21 cellular contexts compared by ENCODE assay signal in genomic region chr20:41533537-41534136, GRCh38.
DNase-seq lines count a peak whose midpoint lies in the region; ATAC-seq and TF ChIP-seq lines count a peak whose summit lies in the region.
"Had no signal": no experiment of that assay in that cellular context is flagged by ENCODE, and none has a peak within 500 bp of the region (broad histone marks: within the 10 kb centered on the region; RNA-seq: fewer than 3 reads in every experiment).

No MANE protein-coding gene starts in this region.

- no peak for ATAC-seq in WTC11
- ATAC-seq: CD8-positive, alpha-beta T cell; stimulated activated naive CD8-positive, alpha-beta T cell treated with anti-CD3 and anti-CD28 coated beads, Interleukin-15, Interleukin-2, amounts not matched to agents 100 U/mL and 50 U/mL, for 24 hours had no signal

- POLR2A ChIA-PET in WTC11 (lab: Charles Lee), result no interaction called here
- POLR2A ChIA-PET in activated CD4-positive, alpha-beta memory T cell treated with anti-CD3 and anti-CD28 coated beads for 36 hours (lab: Charles Lee), result no interaction called here

- no peak overlapping the region for H3K4me3 Mint-ChIP-seq in WTC11
- H3K4me3 Mint-ChIP-seq in activated CD4-positive, alpha-beta memory T cell treated with anti-CD3 and anti-CD28 coated beads for 36 hours, result no peak overlapping the region
- H3K4me3 Mint-ChIP-seq: activated CD4-positive, alpha-beta memory T cell treated with anti-CD3 and anti-CD28 coated beads, Interleukin-2, amount 10 ng/mL, durations not matched to agents 7 days and 5 days; CD8-positive, alpha-beta T cell had no signal

- H3K27ac ChIP-seq in suprapubic skin, result no peak overlapping the region
- H3K27ac ChIP-seq: transverse colon had no signal

- H3K4me1 Mint-ChIP-seq in WTC11, result no peaks in the 10 kb centered on the region
- peaks cover 8% of the 10 kb centered on the region for H3K4me1 Mint-ChIP-seq in activated CD4-positive, alpha-beta memory T cell treated with anti-CD3 and anti-CD28 coated beads for 36 hours (ENCODE audit: low read depth)
- H3K4me1 Mint-ChIP-seq: activated CD4-positive, alpha-beta memory T cell treated with anti-CD3 and anti-CD28 coated beads, Interleukin-2, amount 10 ng/mL, durations not matched to agents 7 days and 5 days had no signal

- intact Hi-C loops in activated CD4-positive, alpha-beta memory T cell treated with anti-CD3 and anti-CD28 coated beads for 36 hours (cut with micrococcal nuclease), result no loop called here

- TF ChIP-seq POLR2A in suprapubic skin (IDR thresholded peaks at IDR 0.05), result no peak

- H3K36me3 ChIP-seq in suprapubic skin, result peaks cover 30% of the 10 kb centered on the region
- H3K36me3 ChIP-seq: transverse colon had no signal

- TF ChIP-seq CTCF in WTC11 (IDR thresholded peaks at IDR 0.05) (no peak), suprapubic skin (IDR thresholded peaks at IDR 0.05) (no peak)

- peak; percentile 73 for DNase-seq in DMS153 treated with DMSO at 0.1 percent for 48 hours (lab: John Stamatoyannopoulos, UW; ENCODE audit: unreplicated experiment)
- DNase-seq in NCI-H146 (lab: John Stamatoyannopoulos, UW), result peak; percentile 65
- peak; percentile 3 to 10 for DNase-seq in SHP77 (lab: John Stamatoyannopoulos, UW)
- peak; percentile 26 for DNase-seq in mucosa of gallbladder (ENCODE audit: low spot score)
- DNase-seq in SW480 (ENCODE audit: low spot score), result no peak
- no peak for DNase-seq in WTC11 (ENCODE audit: low spot score)
- DNase-seq in activated CD4-positive, alpha-beta memory T cell treated with anti-CD3 and anti-CD28 coated beads for 36 hours, result no peak
- DNase-seq in suprapubic skin (ENCODE audit: low spot score in 2 of 2), result no peak
- DNase-seq: activated CD4-positive, alpha-beta memory T cell treated with anti-CD3 and anti-CD28 coated beads, Interleukin-2, amount 10 ng/mL, durations not matched to agents 7 days and 5 days; activated gamma-delta T cell; activated T-cell treated with anti-CD3 and anti-CD28 coated beads for 4 hours; CD8-positive, alpha-beta T cell; kidney; NCI-H1436; NCI-H226; occipital lobe; RPMI8226; stimulated activated CD4-positive, alpha-beta T cell treated with anti-CD3 and anti-CD28 coated beads, Interleukin-4, amount 100 ng/mL, for 4 hours; stimulated activated naive CD8-positive, alpha-beta T cell treated with anti-CD3 and anti-CD28 coated beads, Interleukin-15, Interleukin-2, amounts not matched to agents 100 U/mL and 50 U/mL, for 24 hours; T-helper 9 cell; transverse colon had no signal

- H3K9me3 ChIP-seq in suprapubic skin, result no peaks in the 10 kb centered on the region
- H3K9me3 ChIP-seq: transverse colon had no signal

- H3K9me3 Mint-ChIP-seq in WTC11, result peaks cover 7% of the 10 kb centered on the region
- H3K9me3 Mint-ChIP-seq in activated CD4-positive, alpha-beta memory T cell treated with anti-CD3 and anti-CD28 coated beads for 36 hours, result peaks cover 8% of the 10 kb centered on the region
- H3K9me3 Mint-ChIP-seq: activated CD4-positive, alpha-beta memory T cell treated with anti-CD3 and anti-CD28 coated beads, Interleukin-2, amount 10 ng/mL, durations not matched to agents 7 days and 5 days had no signal

- no peaks in the 10 kb centered on the region for H3K27me3 Mint-ChIP-seq in WTC11 (ENCODE audit: low read depth)
- H3K27me3 Mint-ChIP-seq in activated CD4-positive, alpha-beta memory T cell treated with anti-CD3 and anti-CD28 coated beads for 36 hours, result no peaks in the 10 kb centered on the region
- H3K27me3 Mint-ChIP-seq: activated CD4-positive, alpha-beta memory T cell treated with anti-CD3 and anti-CD28 coated beads, Interleukin-2, amount 10 ng/mL, durations not matched to agents 7 days and 5 days had no signal

- CTCF ChIA-PET in WTC11 (lab: Charles Lee), result interaction anchor here (1.2 kb wide), 1 partner anchor 10 kb away, joined by 3 read pairs; no protein-coding TSS in a partner anchor
- CTCF ChIA-PET in activated CD4-positive, alpha-beta memory T cell treated with anti-CD3 and anti-CD28 coated beads for 36 hours (lab: Charles Lee), result no interaction called here

- no peaks in the 10 kb centered on the region for H3K4me1 ChIP-seq in suprapubic skin

- H3K27ac Mint-ChIP-seq in WTC11, result no peak overlapping the region; the same call in 1 of the 2 replicates
- no peak overlapping the region for H3K27ac Mint-ChIP-seq in activated CD4-positive, alpha-beta memory T cell treated with anti-CD3 and anti-CD28 coated beads for 36 hours
- H3K27ac Mint-ChIP-seq: activated CD4-positive, alpha-beta memory T cell treated with anti-CD3 and anti-CD28 coated beads, Interleukin-2, amount 10 ng/mL, durations not matched to agents 7 days and 5 days; CD8-positive, alpha-beta T cell had no signal

- H3K36me3 Mint-ChIP-seq in WTC11, result peaks cover 23% of the 10 kb centered on the region
- H3K36me3 Mint-ChIP-seq in activated CD4-positive, alpha-beta memory T cell treated with anti-CD3 and anti-CD28 coated beads for 36 hours, result peaks cover 23% of the 10 kb centered on the region

- no peaks in the 10 kb centered on the region for H3K27me3 ChIP-seq in suprapubic skin
- H3K27me3 ChIP-seq: transverse colon had no signal

- 77% methylated on average over 2 of the region's 2 CpGs for WGBS in suprapubic skin

- TF ChIP-seq EP300 in suprapubic skin (IDR thresholded peaks at IDR 0.05), result no peak

- no peak overlapping the region for H3K4me3 ChIP-seq in suprapubic skin
- H3K4me3 ChIP-seq: transverse colon had no signal

TF ChIP-seq in WTC11, 78 proteins besides CTCF, POLR2A, EP300 and RAD21:
- TF ChIP-seq OVOL2 (CRISPR knock-in tag; IDR thresholded peaks at IDR 0.05; ENCODE audit: borderline replicate concordance) (no peak), PREB (CRISPR knock-in tag; IDR thresholded peaks at IDR 0.05; ENCODE audit: borderline replicate concordance) (no peak), ZNF232 (CRISPR knock-in tag; IDR thresholded peaks at IDR 0.05) (no peak)
TF ChIP-seq in WTC11: peak in this region for 0.

Comparison
In these comparisons a context has a peak if more than half of its experiments do, and no peak if none do; other contexts are left out.
1. DNase-seq: peak in DMS153 treated with DMSO at 0.1 percent for 48 hours (single experiment), NCI-H146 (single experiment), SHP77 (2 of 2) and mucosa of gallbladder (single experiment); none in SW480 (single experiment), WTC11 (single experiment), activated CD4-positive, alpha-beta memory T cell treated with anti-CD3 and anti-CD28 coated beads for 36 hours (single experiment) and suprapubic skin (0 of 2).